3 cellular contexts compared by ENCODE assay signal in genomic region chr20:35326732-35327073, GRCh38.
TF ChIP-seq lines count a peak whose summit lies in the region.

No MANE protein-coding gene starts in this region.

TF ChIP-seq in SK-N-SH, 30 proteins besides CTCF, POLR2A, EP300 and RAD21 (continued from another document):
- TF ChIP-seq USF2 (IDR thresholded peaks at IDR 0.05; ENCODE audit: borderline replicate concordance, low read depth, low read length) (no peak), PBX3 (IDR thresholded peaks at IDR 0.05) (no peak), CHD2 (IDR thresholded peaks at IDR 0.05; ENCODE audit: low read length, partially characterized antibody) (no peak), MAX (IDR thresholded peaks at IDR 0.05; ENCODE audit: low read depth) (no peak), NRF1 (IDR thresholded peaks at IDR 0.05; ENCODE audit: low read depth, low read length) (no peak), TAF1 (IDR thresholded peaks at IDR 0.05; ENCODE audit: borderline replicate concordance, low read depth, low read length) (no peak), RFX5 (IDR thresholded peaks at IDR 0.05; ENCODE audit: low read length) (no peak), SIN3A (IDR thresholded peaks at IDR 0.05; ENCODE audit: borderline replicate concordance, low read depth, low read length) (no peak), RXRA (IDR thresholded peaks at IDR 0.05; ENCODE audit: borderline replicate concordance, low read depth) (no peak), IRF3 (IDR thresholded peaks at IDR 0.05; ENCODE audit: low read depth, low read length) (no peak), FOSL2 (IDR thresholded peaks at IDR 0.05; ENCODE audit: borderline replicate concordance, low read depth) (no peak), RCOR1 (IDR thresholded peaks at IDR 0.05; ENCODE audit: low read length) (no peak), YY1 (IDR thresholded peaks at IDR 0.05; ENCODE audit: low read depth) (no peak), FOXJ3 (CRISPR knock-in tag; IDR thresholded peaks at IDR 0.05) (no peak), USF1 (IDR thresholded peaks at IDR 0.05; ENCODE audit: borderline replicate concordance, low read depth) (no peak)

TF ChIP-seq in SK-N-SH treated with all-trans-retinoic acid at 6 μM for 48 hours, 23 proteins besides CTCF, POLR2A, EP300 and RAD21 (continued from another document):
- TF ChIP-seq PATZ1 (CRISPR knock-in tag; IDR thresholded peaks at IDR 0.05; ENCODE audit: borderline replicate concordance), result no peak
- no peak for TF ChIP-seq ZNF8 (CRISPR knock-in tag; IDR thresholded peaks at IDR 0.05)
- TF ChIP-seq TSHZ2 (CRISPR knock-in tag; IDR thresholded peaks at IDR 0.05), result no peak
- TF ChIP-seq POU6F1 (CRISPR knock-in tag; IDR thresholded peaks at IDR 0.05; ENCODE audit: borderline replicate concordance, low read depth), result no peak
- no peak for TF ChIP-seq ZNF70 (CRISPR knock-in tag; IDR thresholded peaks at IDR 0.05)
- TF ChIP-seq ESRRG (CRISPR knock-in tag; IDR thresholded peaks at IDR 0.05), result no peak
- TF ChIP-seq ARNTL (CRISPR knock-in tag; IDR thresholded peaks at IDR 0.05; ENCODE audit: borderline replicate concordance, low read depth), result no peak
- no peak for TF ChIP-seq ZFP3 (CRISPR knock-in tag; IDR thresholded peaks at IDR 0.05)
- no peak for TF ChIP-seq GLIS3 (CRISPR knock-in tag; IDR thresholded peaks at IDR 0.05)
- TF ChIP-seq CSDC2 (CRISPR knock-in tag; IDR thresholded peaks at IDR 0.05), result no peak
- TF ChIP-seq TOX (CRISPR knock-in tag; IDR thresholded peaks at IDR 0.05; ENCODE audit: borderline replicate concordance), result no peak
- TF ChIP-seq CSRNP3 (CRISPR knock-in tag; IDR thresholded peaks at IDR 0.05), result no peak
- TF ChIP-seq ZFP30 (CRISPR knock-in tag; IDR thresholded peaks at IDR 0.05), result no peak
- TF ChIP-seq OSR1 (CRISPR knock-in tag; IDR thresholded peaks at IDR 0.05), result no peak
- TF ChIP-seq PPARA (CRISPR knock-in tag; IDR thresholded peaks at IDR 0.05; ENCODE audit: borderline replicate concordance), result no peak
- TF ChIP-seq BACH2 (CRISPR knock-in tag; IDR thresholded peaks at IDR 0.05; ENCODE audit: borderline replicate concordance), result no peak

TF ChIP-seq in liver, 16 proteins besides CTCF, POLR2A, EP300 and RAD21:
- TF ChIP-seq ATF3 (IDR thresholded peaks at IDR 0.05) (no peak), ZBTB33 (IDR thresholded peaks at IDR 0.05) (no peak), NR2F2 (IDR thresholded peaks at IDR 0.05) (no peak), SP1 (IDR thresholded peaks at IDR 0.05) (no peak), YY1 (IDR thresholded peaks at IDR 0.05) (no peak)
